13 cellular contexts compared by ENCODE assay signal in the genomic region with DNA sequence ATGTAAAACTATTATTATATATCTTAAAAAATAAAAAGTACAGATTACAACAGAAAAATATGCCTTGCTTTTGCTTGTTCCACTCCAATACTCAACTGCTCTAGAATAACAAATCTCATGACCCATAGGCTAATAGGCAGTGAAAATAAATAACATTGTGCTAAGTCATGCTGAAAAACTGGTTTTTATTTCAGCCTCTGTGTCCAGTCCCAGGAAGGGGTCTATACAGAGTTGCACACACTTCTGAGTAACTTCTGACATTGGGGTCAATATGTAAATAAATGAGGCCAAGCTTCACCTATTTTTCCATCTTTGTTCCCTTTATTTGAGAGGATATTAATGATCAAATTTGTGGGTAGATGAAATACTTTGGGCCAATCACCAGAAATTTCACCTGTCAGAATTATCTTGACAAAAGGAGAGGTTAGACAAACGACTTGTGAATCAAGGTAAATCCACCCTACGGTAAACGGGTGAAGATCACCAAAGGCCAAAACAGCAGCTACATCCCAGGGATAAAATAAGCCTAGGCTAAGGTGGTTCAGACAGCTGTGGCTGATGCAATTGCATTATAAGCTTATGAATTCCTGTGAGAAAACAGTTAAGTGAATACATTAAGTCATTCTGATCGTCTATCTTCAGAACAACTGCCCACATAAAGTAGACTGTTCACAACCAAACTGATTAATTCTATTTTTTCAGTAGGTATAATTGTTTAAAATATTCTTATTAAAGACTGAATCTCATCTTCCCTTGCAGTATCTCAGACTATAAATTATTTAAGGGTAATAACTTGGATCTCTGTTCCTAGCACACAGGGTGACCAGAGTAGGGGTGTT.
DNase-seq lines count a peak whose midpoint lies in the region; ATAC-seq, FAIRE-seq and TF ChIP-seq lines count a peak whose summit lies in the region.
"Had no signal": no experiment of that assay in that cellular context is flagged by ENCODE, and none has a peak within 500 bp of the region (broad histone marks: within the 10 kb centered on the region; RNA-seq: fewer than 3 reads in every experiment).

No MANE protein-coding gene starts in this region.

- ATAC-seq in left cardiac atrium: no peak
- ATAC-seq: activated T-cell treated with anti-CD3 and anti-CD28 coated beads, Interleukin-2, amount 50 U/mL, for 4 hours had no signal

- H3K4me1 ChIP-seq in cardiac muscle cell (ENCODE audit: low read depth) (peaks cover 36% of the 10 kb centered on the region), HAP-1 (peaks cover 14% of the 10 kb centered on the region)

- FAIRE-seq in HTR-8/SVneo (lab: Jason Lieb, UNC): no peak
- FAIRE-seq: A204.1 had no signal

- H3K9me3 Mint-ChIP-seq in type B pancreatic cell: no peaks in the 10 kb centered on the region
- H3K9me3 Mint-ChIP-seq: activated T-cell treated with anti-CD3 and anti-CD28 coated beads, Interleukin-2, amount 50 U/mL, for 4 hours had no signal

- H3K4me3 ChIP-seq in cardiac muscle cell (no peak overlapping the region), brain microvascular endothelial cell (ENCODE audit: low read depth, low read length) (no peak overlapping the region), HAP-1 (no peak overlapping the region)
- H3K4me3 ChIP-seq: Peyer's patch, skin epidermis had no signal

- DNase-seq in cardiac muscle cell (ENCODE audit: low read depth in 1 of 2, low spot score in 1 of 2): peak in 1 of 2 donors; percentile 26
- DNase-seq in left cardiac atrium: no peak
- no peak for DNase-seq in brain microvascular endothelial cell
- peak; percentile 60 for DNase-seq in kidney tubule cell (ENCODE audit: low spot score)
- no peak for DNase-seq in type B pancreatic cell (ENCODE audit: extremely low spot score, unreplicated experiment)
- no peak for DNase-seq in DMS153 (lab: John Stamatoyannopoulos, UW)
- no peak for DNase-seq in HAP-1 (ENCODE audit: low spot score in 2 of 2)
- DNase-seq in HTR-8/SVneo (ENCODE audit: insufficient read length, low spot score): no peak
- DNase-seq: activated T-cell treated with anti-CD3 and anti-CD28 coated beads, Interleukin-2, amount 50 U/mL, for 4 hours; Peyer's patch had no signal

- H3K27me3 Mint-ChIP-seq in type B pancreatic cell: no peaks in the 10 kb centered on the region

- H3K27ac ChIP-seq in cardiac muscle cell: peak overlapping the region; percentile 1
- peak overlapping the region; percentile 69 for H3K27ac ChIP-seq in brain microvascular endothelial cell
- H3K27ac ChIP-seq: Peyer's patch, VCaP had no signal

- no peaks in the 10 kb centered on the region for H3K9me3 ChIP-seq in cardiac muscle cell (ENCODE audit: low read depth)
- H3K9me3 ChIP-seq in HAP-1: no peaks in the 10 kb centered on the region
- H3K9me3 ChIP-seq: Peyer's patch had no signal

- H3K4me1 Mint-ChIP-seq in type B pancreatic cell (ENCODE audit: unreplicated experiment): peaks cover 36% of the 10 kb centered on the region

- H3K27me3 ChIP-seq in cardiac muscle cell: no peaks in the 10 kb centered on the region
- H3K27me3 ChIP-seq in brain microvascular endothelial cell (replicated peaks): no peaks in the 10 kb centered on the region
- H3K27me3 ChIP-seq in HAP-1 (ENCODE audit: low read depth): no peaks in the 10 kb centered on the region
- H3K27me3 ChIP-seq: Peyer's patch had no signal

- in situ Hi-C loops in brain microvascular endothelial cell (cut with HindIII; ENCODE audit: low pct_ligation_motif_present, low sequenced_read_pairs) (no loop called here), HAP-1 (cut with MboI; ENCODE audit: low sequenced_read_pairs) (no loop called here)

- peaks cover 26% of the 10 kb centered on the region for H3K36me3 Mint-ChIP-seq in type B pancreatic cell

- peak overlapping the region; percentile 63 for H3K4me3 Mint-ChIP-seq in type B pancreatic cell
- H3K4me3 Mint-ChIP-seq: activated T-cell treated with anti-CD3 and anti-CD28 coated beads, Interleukin-2, amount 50 U/mL, for 4 hours had no signal

- H3K27ac Mint-ChIP-seq in type B pancreatic cell: peak overlapping the region; percentile 93

- intact Hi-C loops in left cardiac atrium (cut with DNase I): loop anchor here in 1 of 2 donors (5.0 kb wide), 1 partner anchor 87 kb away; the partner anchor contains the start of gene UBE2H

- TF ChIP-seq CTCF in cardiac muscle cell (IDR thresholded peaks at IDR 0.05; ENCODE audit: low read depth, low read length): no peak
- no peak for TF ChIP-seq CTCF in brain microvascular endothelial cell (IDR thresholded peaks at IDR 0.05; ENCODE audit: low read depth, low read length, missing control alignments)
- no peak for TF ChIP-seq CTCF in type B pancreatic cell (conservative IDR thresholded peaks at IDR 0.05)

- no peaks in the 10 kb centered on the region for H3K36me3 ChIP-seq in cardiac muscle cell
- H3K36me3 ChIP-seq in brain microvascular endothelial cell (replicated peaks): no peaks in the 10 kb centered on the region
- no peaks in the 10 kb centered on the region for H3K36me3 ChIP-seq in HAP-1 (replicated peaks)
- H3K36me3 ChIP-seq: Peyer's patch had no signal
